In genomic region chr1:11668516-11668915, GRCh38 we compare ENCODE assay signal across 25 cellular contexts. TPM values are rescaled to one million over a fixed set of nuclear protein-coding genes. Genes with fewer than 3 reads are reported as not detected.
"Had no signal": no experiment of that assay in that cellular context is flagged by ENCODE, and none has a peak within 500 bp of the region (broad histone marks: within the 10 kb centered on the region; RNA-seq: fewer than 3 reads in every experiment).

No MANE protein-coding gene starts in this region.

- H3K9me3 ChIP-seq: gastroesophageal sphincter, left ventricle myocardium inferior, right atrium auricular region, testis, transverse colon had no signal

- DNase-seq: activated CD4-positive, alpha-beta T cell treated with anti-CD3 and anti-CD28 coated beads for 48 hours; activated CD4-positive, alpha-beta T cell treated with anti-CD3 and anti-CD28 coated beads, Interleukin-2, amount 50 U/mL, for 48 hours; activated CD8-positive, alpha-beta memory T cell treated with anti-CD3 and anti-CD28 coated beads, Interleukin-2, amount 50 U/mL, for 48 hours; activated gamma-delta T cell; activated naive CD4-positive, alpha-beta T cell treated with anti-CD3 and anti-CD28 coated beads, Interleukin-2, amount 50 U/mL, for 16 hours; activated T-cell treated with anti-CD3 and anti-CD28 coated beads, Interleukin-2, amount 50 U/mL, for 24 hours; amniotic stem cell; brain microvascular endothelial cell; effector memory CD8-positive, alpha-beta T cell; islet precursor cell; left ventricle myocardium inferior; occipital lobe; stimulated activated naive CD8-positive, alpha-beta T cell treated with anti-CD3 and anti-CD28 coated beads, Interleukin-15, Interleukin-2, amounts not matched to agents 100 U/mL and 50 U/mL, for 24 hours; T-helper 9 cell; testis; transverse colon had no signal

- ATAC-seq: activated CD4-positive, CD25-positive, alpha-beta regulatory T cell treated with anti-CD3 and anti-CD28 coated beads, Interleukin-2, amount 50 U/mL, for 24 hours; effector memory CD8-positive, alpha-beta T cell; gastroesophageal sphincter; stimulated activated naive CD8-positive, alpha-beta T cell treated with anti-CD3 and anti-CD28 coated beads, Interleukin-15, Interleukin-2, amounts not matched to agents 100 U/mL and 50 U/mL, for 24 hours had no signal

- H3K27ac ChIP-seq: brain microvascular endothelial cell, coronary artery, gastroesophageal sphincter, hepatocyte, left ventricle myocardium inferior, right atrium auricular region, testis, transverse colon, VCaP had no signal

- H3K4me2 ChIP-seq: hepatocyte had no signal

- H3K4me1 ChIP-seq: testis had no signal

- H3K4me3 ChIP-seq: coronary artery, gastroesophageal sphincter, hepatocyte, left ventricle myocardium inferior, lung, right atrium auricular region, testis, transverse colon had no signal

- H3K79me2 ChIP-seq: hepatocyte had no signal

- H2AFZ ChIP-seq: hepatocyte had no signal

- H3K36me3 ChIP-seq: transverse colon had no signal

- H3K27me3 ChIP-seq: brain microvascular endothelial cell, gastroesophageal sphincter, hepatocyte, right atrium auricular region, testis, transverse colon had no signal

RNA-seq across cellular contexts. Expression of gene DRAXIN, which starts 23.0 kb away (rescaled TPM):
- total RNA-seq: fibroblast of villous mesenchyme, mesenteric fat pad, right atrium auricular region had no signal
- polyA plus RNA-seq: hepatocyte had no signal
